Comparison of ENCODE assay signal across 8 cellular contexts in genomic region chr1:59432531-59433439, GRCh38.
DNase-seq lines count a peak whose midpoint lies in the region; ATAC-seq lines count a peak whose summit lies in the region.

No MANE protein-coding gene starts in this region.

- peaks cover 0 to 3% (median 0%) of the 10 kb centered on the region in 5 donors for H3K27me3 ChIP-seq in subcutaneous abdominal adipose tissue (ENCODE audit: control insufficient read depth in 5 of 5, insufficient read depth in 4 of 5, low read length in 5 of 5)

- peaks cover 5% of the 10 kb centered on the region for H3K36me3 Mint-ChIP-seq in activated T-helper 1 cell treated with anti-CD3 and anti-CD28 coated beads, Interleukin-12 subunit alpha, Interleukin-12 subunit beta, Interleukin-2, Interleukin-4 antibody, amounts not matched to agents 30 ng/mL and 10 ng/mL and 1 ng/mL, durations not matched to agents 14 hours and 24 hours and 36 hours (ENCODE audit: low read depth)

- H3K36me3 ChIP-seq in subcutaneous abdominal adipose tissue (ENCODE audit: control insufficient read depth in 5 of 5, insufficient read depth in 5 of 5, low read length in 5 of 5): no peaks in the 10 kb centered on the region

- peaks cover 0 to 2% (median 0%) of the 10 kb centered on the region in 5 donors for H3K9me3 ChIP-seq in subcutaneous abdominal adipose tissue (ENCODE audit: control insufficient read depth in 5 of 5, low read length in 5 of 5)

- H3K4me3 Mint-ChIP-seq in activated T-helper 1 cell treated with anti-CD3 and anti-CD28 coated beads, Interleukin-12 subunit alpha, Interleukin-12 subunit beta, Interleukin-2, Interleukin-4 antibody, amounts not matched to agents 30 ng/mL and 10 ng/mL and 1 ng/mL, durations not matched to agents 14 hours and 24 hours and 36 hours: no peak overlapping the region

- H3K27me3 Mint-ChIP-seq in activated T-helper 1 cell treated with anti-CD3 and anti-CD28 coated beads, Interleukin-12 subunit alpha, Interleukin-12 subunit beta, Interleukin-2, Interleukin-4 antibody, amounts not matched to agents 30 ng/mL and 10 ng/mL and 1 ng/mL, durations not matched to agents 14 hours and 24 hours and 36 hours (ENCODE audit: insufficient read depth): no peaks in the 10 kb centered on the region

- peak; percentile 10 to 17 for DNase-seq in activated CD4-positive, alpha-beta T cell treated with anti-CD3 and anti-CD28 coated beads, Interleukin-2, amount 50 U/mL, for 48 hours
- DNase-seq in activated CD4-positive, alpha-beta T cell treated with anti-CD3 and anti-CD28 coated beads, Interleukin-2, amount 50 U/mL, for 4 hours: no peak
- DNase-seq in activated T-helper 1 cell treated with anti-CD3 and anti-CD28 coated beads, Interleukin-12 subunit alpha, Interleukin-12 subunit beta, Interleukin-2, Interleukin-4 antibody, amounts not matched to agents 30 ng/mL and 10 ng/mL and 1 ng/mL, durations not matched to agents 14 hours and 24 hours and 36 hours (ENCODE audit: low spot score): no peak
- no peak for DNase-seq in OCI-M1 (lab: John Stamatoyannopoulos, UW)
- no peak for DNase-seq in NCI-H187 (lab: John Stamatoyannopoulos, UW)
- no peak for DNase-seq in posterior cingulate gyrus

- H3K9ac ChIP-seq in subcutaneous abdominal adipose tissue (ENCODE audit: low read length in 5 of 5): peak overlapping the region in 1 of 5 donors; percentile 19

- ATAC-seq in HG02943 (IDR thresholded peaks at IDR 0.05; ENCODE audit: low read depth, unreplicated experiment): peak; percentile 89

- H3K4me1 ChIP-seq in subcutaneous abdominal adipose tissue (ENCODE audit: control insufficient read depth in 5 of 5, insufficient read depth in 5 of 5, low read length in 5 of 5): peaks cover 9 to 41% (median 24%) of the 10 kb centered on the region in 5 donors

- H3K9me3 Mint-ChIP-seq in activated T-helper 1 cell treated with anti-CD3 and anti-CD28 coated beads, Interleukin-12 subunit alpha, Interleukin-12 subunit beta, Interleukin-2, Interleukin-4 antibody, amounts not matched to agents 30 ng/mL and 10 ng/mL and 1 ng/mL, durations not matched to agents 14 hours and 24 hours and 36 hours: peaks cover 4% of the 10 kb centered on the region

- no peak overlapping the region for H3K4me3 ChIP-seq in subcutaneous abdominal adipose tissue (ENCODE audit: low read depth in 1 of 5, low read length in 5 of 5)

- H3K27ac ChIP-seq in subcutaneous abdominal adipose tissue (ENCODE audit: low read depth, low read length): peak overlapping the region; percentile 64

- peaks cover 49% of the 10 kb centered on the region for H3K4me1 Mint-ChIP-seq in activated T-helper 1 cell treated with anti-CD3 and anti-CD28 coated beads, Interleukin-12 subunit alpha, Interleukin-12 subunit beta, Interleukin-2, Interleukin-4 antibody, amounts not matched to agents 30 ng/mL and 10 ng/mL and 1 ng/mL, durations not matched to agents 14 hours and 24 hours and 36 hours (ENCODE audit: low read depth)

- intact Hi-C loops in activated T-helper 1 cell treated with anti-CD3 and anti-CD28 coated beads, Interleukin-12 subunit alpha, Interleukin-12 subunit beta, Interleukin-2, Interleukin-4 antibody, amounts not matched to agents 30 ng/mL and 10 ng/mL and 1 ng/mL, durations not matched to agents 14 hours and 24 hours and 36 hours (cut with micrococcal nuclease): loop anchor here (1.0 to 5.0 kb wide), 15 partner anchors 45 to 1900 kb away; partner anchors contain the start of genes FGGY and JUN
- intact Hi-C loops in posterior cingulate gyrus (cut with DNase I): no loop called here

- H3K27ac Mint-ChIP-seq in activated T-helper 1 cell treated with anti-CD3 and anti-CD28 coated beads, Interleukin-12 subunit alpha, Interleukin-12 subunit beta, Interleukin-2, Interleukin-4 antibody, amounts not matched to agents 30 ng/mL and 10 ng/mL and 1 ng/mL, durations not matched to agents 14 hours and 24 hours and 36 hours: peak overlapping the region; percentile 61

Comparison
In these comparisons a context has a peak if more than half of its experiments do, and no peak if none do; other contexts are left out.
1. DNase-seq: peak in activated CD4-positive, alpha-beta T cell treated with anti-CD3 and anti-CD28 coated beads, Interleukin-2, amount 50 U/mL, for 48 hours (2 of 2); none in activated CD4-positive, alpha-beta T cell treated with anti-CD3 and anti-CD28 coated beads, Interleukin-2, amount 50 U/mL, for 4 hours (0 of 2), activated T-helper 1 cell treated with anti-CD3 and anti-CD28 coated beads, Interleukin-12 subunit alpha, Interleukin-12 subunit beta, Interleukin-2, Interleukin-4 antibody, amounts not matched to agents 30 ng/mL and 10 ng/mL and 1 ng/mL, durations not matched to agents 14 hours and 24 hours and 36 hours (single experiment), OCI-M1 (single experiment), NCI-H187 (0 of 2) and posterior cingulate gyrus (0 of 10).